Comparison of ENCODE assay signal across 15 cellular contexts in the genomic region with DNA sequence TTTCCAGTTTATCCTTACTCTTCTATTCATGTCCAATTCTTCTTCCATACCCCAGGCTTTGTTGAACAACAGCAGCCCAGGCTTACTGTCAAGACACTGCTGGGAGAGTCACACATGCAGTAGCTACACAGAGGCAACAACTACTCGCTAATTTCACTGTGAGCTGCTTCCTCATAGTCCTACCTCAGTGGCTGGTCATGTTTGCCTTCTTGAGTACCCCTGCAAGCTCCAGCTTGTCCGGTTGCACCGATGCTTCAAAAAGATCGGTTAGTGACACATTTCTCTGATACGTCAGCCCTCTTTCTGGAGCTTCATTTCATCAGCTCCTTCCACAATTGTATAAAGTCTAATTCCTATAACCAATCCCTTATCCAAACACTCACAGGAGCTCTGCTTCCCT.
DNase-seq lines count a peak whose midpoint lies in the region; ATAC-seq and TF ChIP-seq lines count a peak whose summit lies in the region.
"Had no signal": no experiment of that assay in that cellular context is flagged by ENCODE, and none has a peak within 500 bp of the region (broad histone marks: within the 10 kb centered on the region; RNA-seq: fewer than 3 reads in every experiment).

No MANE protein-coding gene starts in this region.

- H3K4me1 ChIP-seq in foreskin keratinocyte = no peaks in the 10 kb centered on the region
- H3K4me1 ChIP-seq in hepatocyte (ENCODE audit: insufficient read depth) = no peaks in the 10 kb centered on the region
- peaks cover 4% of the 10 kb centered on the region for H3K4me1 ChIP-seq in body of pancreas
- H3K4me1 ChIP-seq: Peyer's patch had no signal

- CTCF ChIA-PET in RWPE1 (lab: Yijun Ruan, JAX) = interaction anchor here (0.5 to 0.7 kb wide), 2 partner anchors 15 to 672 kb away, joined by 3 read pairs; no protein-coding TSS in a partner anchor

- H3K36me3 ChIP-seq in hepatocyte (replicated peaks; ENCODE audit: insufficient read depth, low read depth) = no peaks in the 10 kb centered on the region
- no peaks in the 10 kb centered on the region for H3K36me3 ChIP-seq in body of pancreas (replicated peaks in 1 of 2; ENCODE audit: insufficient read depth in 1 of 2, low read depth in 2 of 2)
- H3K36me3 ChIP-seq: Peyer's patch had no signal

- H3K4me2 ChIP-seq in hepatocyte = no peak overlapping the region

- no peak overlapping the region for H3K4me3 Mint-ChIP-seq in glutamatergic neuron (ENCODE audit: unreplicated experiment)
- H3K4me3 Mint-ChIP-seq: CD4-positive, alpha-beta T cell had no signal

- H2AFZ ChIP-seq in hepatocyte = no peak overlapping the region

- no peak overlapping the region for H3K27ac ChIP-seq in RWPE1
- no peak overlapping the region for H3K27ac ChIP-seq in foreskin keratinocyte
- H3K27ac ChIP-seq in hepatocyte = no peak overlapping the region
- H3K27ac ChIP-seq in body of pancreas = no peak overlapping the region
- H3K27ac ChIP-seq: Peyer's patch had no signal

- POLR2A ChIA-PET in RWPE1 (lab: Yijun Ruan, JAX; ENCODE audit: low non-redundant PET) = no interaction called here

- TF ChIP-seq CTCF in RWPE1 (conservative IDR thresholded peaks at IDR 0.05; ENCODE audit: low read depth) (no peak), foreskin keratinocyte (conservative IDR thresholded peaks at IDR 0.05) (no peak), hepatocyte (IDR thresholded peaks at IDR 0.05; ENCODE audit: poor library complexity) (no peak), body of pancreas (IDR thresholded peaks at IDR 0.05) (no peak), glutamatergic neuron (IDR thresholded peaks at IDR 0.05; ENCODE audit: partially characterized antibody, unreplicated experiment) (no peak)

- H3K27me3 ChIP-seq in foreskin keratinocyte (peaks cover 16% of the 10 kb centered on the region), hepatocyte (no peaks in the 10 kb centered on the region), body of pancreas (no peaks in the 10 kb centered on the region)
- H3K27me3 ChIP-seq: Peyer's patch had no signal

- H3K4me3 ChIP-seq in hepatocyte (no peak overlapping the region), body of pancreas (no peak overlapping the region)
- H3K4me3 ChIP-seq: Peyer's patch had no signal

- no peaks in the 10 kb centered on the region for H3K9me3 Mint-ChIP-seq in glutamatergic neuron (ENCODE audit: unreplicated experiment)
- H3K9me3 Mint-ChIP-seq: CD4-positive, alpha-beta T cell had no signal

- intact Hi-C loops in body of pancreas (cut with DNase I) = no loop called here

- H3K27me3 Mint-ChIP-seq in glutamatergic neuron (ENCODE audit: unreplicated experiment) = no peaks in the 10 kb centered on the region

- H3K27ac Mint-ChIP-seq in glutamatergic neuron (ENCODE audit: unreplicated experiment) = no peak overlapping the region
- H3K27ac Mint-ChIP-seq: CD4-positive, alpha-beta T cell had no signal

- H3K79me2 ChIP-seq in hepatocyte = no peaks in the 10 kb centered on the region

- H4K20me1 ChIP-seq in hepatocyte (ENCODE audit: insufficient read depth, poor library complexity, severe bottlenecking) = no peaks in the 10 kb centered on the region

- H3K9me2 ChIP-seq in hepatocyte (replicated peaks; ENCODE audit: insufficient read depth) = no peaks in the 10 kb centered on the region

- DNase-seq in DMS79 (lab: John Stamatoyannopoulos, UW) = peak; percentile 73
- peak; percentile 87 for DNase-seq in NCI-H1105 (lab: John Stamatoyannopoulos, UW)
- DNase-seq in RWPE1 (ENCODE audit: low spot score) = peak; percentile 36
- DNase-seq in foreskin keratinocyte = peak; percentile 67 to 88
- no peak for DNase-seq in hepatocyte (ENCODE audit: low spot score)
- no peak for DNase-seq in body of pancreas
- DNase-seq in glutamatergic neuron = no peak
- DNase-seq: AML-193; CD4-positive, alpha-beta T cell; GOT3; NCI-H2029; NCI-H2227 treated with DMSO at 0.1 percent for 48 hours; NCI-H82; Peyer's patch; SIG-M5 had no signal

- no peaks in the 10 kb centered on the region for H3K4me1 Mint-ChIP-seq in glutamatergic neuron (ENCODE audit: low read depth, unreplicated experiment)

- H3K36me3 Mint-ChIP-seq in glutamatergic neuron (ENCODE audit: unreplicated experiment) = no peaks in the 10 kb centered on the region

- H3K9me3 ChIP-seq in hepatocyte (ENCODE audit: low read depth) = peaks cover 5% of the 10 kb centered on the region
- H3K9me3 ChIP-seq in body of pancreas = no peaks in the 10 kb centered on the region
- H3K9me3 ChIP-seq: Peyer's patch had no signal

- no peak for TF ChIP-seq POLR2A in body of pancreas (IDR thresholded peaks at IDR 0.05)

- whole genome bisulfite sequencing in hepatocyte (ENCODE audit: low lambda C conversion rate, missing lambda C conversion rate) = 83% methylated on average over 5 of the region's 5 CpGs
- 85 to 87% methylated on average over 5 of the region's 5 CpGs for WGBS in body of pancreas, 2 donors

- peak; percentile 96 for ATAC-seq in foreskin keratinocyte
- no peak for ATAC-seq in body of pancreas

Comparison
In these comparisons a context has a peak if more than half of its experiments do, and no peak if none do; other contexts are left out.
1. DNase-seq: peak in DMS79 (single experiment), NCI-H1105 (single experiment), RWPE1 (single experiment) and foreskin keratinocyte (2 of 2); none in hepatocyte (single experiment), body of pancreas (0 of 4) and glutamatergic neuron (single experiment).